Comparison of ENCODE assay signal across 8 cellular contexts in genomic region chr9:98848450-98849149, GRCh38. TPM values are rescaled to one million over a fixed set of nuclear protein-coding genes. Genes with fewer than 3 reads are reported as not detected.
DNase-seq lines count a peak whose midpoint lies in the region; ATAC-seq and TF ChIP-seq lines count a peak whose summit lies in the region.

No MANE protein-coding gene starts in this region.

- H3K27me3 ChIP-seq in liver (ENCODE audit: control insufficient read depth in 4 of 4, insufficient read depth in 4 of 4, low read length in 3 of 4) = no peaks in the 10 kb centered on the region

- intact Hi-C loops in activated CD4-positive, alpha-beta T cell treated with anti-CD3 and anti-CD28 coated beads, Interleukin-2, amount 10 ng/mL, durations not matched to agents 24 days and 14 days (cut with micrococcal nuclease) = loop anchor here (10.0 kb wide), 2 partner anchors 146 to 296 kb away; no protein-coding TSS in a partner anchor

- H3K9me3 Mint-ChIP-seq in activated CD4-positive, alpha-beta T cell treated with anti-CD3 and anti-CD28 coated beads, Interleukin-2, amount 10 ng/mL, durations not matched to agents 24 days and 14 days = no peaks in the 10 kb centered on the region

- no peak overlapping the region for H3K27ac Mint-ChIP-seq in activated CD4-positive, alpha-beta T cell treated with anti-CD3 and anti-CD28 coated beads, Interleukin-2, amount 10 ng/mL, durations not matched to agents 24 days and 14 days

- DNase-seq in AG04449 (ENCODE audit: low read depth, low spot score) (peak; percentile 23), NCI-H510A (lab: John Stamatoyannopoulos, UW) (peak; percentile 32), coronary artery (ENCODE audit: low spot score) (peak; percentile 88)
- peak; percentile 92 for DNase-seq in activated CD4-positive, alpha-beta T cell treated with anti-CD3 and anti-CD28 coated beads, Interleukin-2, amount 10 ng/mL, durations not matched to agents 24 days and 14 days
- DNase-seq in stimulated activated CD4-positive, alpha-beta T cell treated with anti-CD3 and anti-CD28 coated beads, Interleukin-2, amount 100 ng/mL, for 48 hours = peak; percentile 79 to 81

- H3K27me3 Mint-ChIP-seq in activated CD4-positive, alpha-beta T cell treated with anti-CD3 and anti-CD28 coated beads, Interleukin-2, amount 10 ng/mL, durations not matched to agents 24 days and 14 days = no peaks in the 10 kb centered on the region

- peak; percentile 91 for TF ChIP-seq CTCF in AG04449 (IDR thresholded peaks at IDR 0.05; ENCODE audit: insufficient read depth, low read length, missing control alignments)
- TF ChIP-seq CTCF in coronary artery (IDR thresholded peaks at IDR 0.05) = peak; percentile 81
- TF ChIP-seq CTCF in liver (IDR thresholded peaks at IDR 0.05; ENCODE audit: low read depth, low read length, missing input control) = peak; percentile 89

- H3K4me1 Mint-ChIP-seq in activated CD4-positive, alpha-beta T cell treated with anti-CD3 and anti-CD28 coated beads, Interleukin-2, amount 10 ng/mL, durations not matched to agents 24 days and 14 days = peaks cover 15% of the 10 kb centered on the region

- no peaks in the 10 kb centered on the region for H3K9me3 ChIP-seq in liver (ENCODE audit: control insufficient read depth in 4 of 4, low read length in 3 of 4)

- peak overlapping the region; percentile 23 to 40 for H3K9ac ChIP-seq in liver (ENCODE audit: low read depth in 1 of 2, low read length in 2 of 2)

- ATAC-seq in GM18858 (IDR thresholded peaks at IDR 0.05; ENCODE audit: unreplicated experiment) = peak; percentile 84
- peak; percentile 93 for ATAC-seq in HG03159 (IDR thresholded peaks at IDR 0.05; ENCODE audit: unreplicated experiment)

- CTCF ChIA-PET in AG04449 (lab: Yijun Ruan, JAX) = interaction anchor here (0.6 to 13.0 kb wide), 45 partner anchors 9 to 533 kb away, joined by 3 to 245 read pairs (median 4); partner anchors contain the start of gene GALNT12

- H3K4me1 ChIP-seq in liver (ENCODE audit: control insufficient read depth in 4 of 4, insufficient read depth in 4 of 4, low read length in 3 of 4) = peaks cover 0 to 4% (median 0%) of the 10 kb centered on the region in 4 donors

- H3K4me3 Mint-ChIP-seq in activated CD4-positive, alpha-beta T cell treated with anti-CD3 and anti-CD28 coated beads, Interleukin-2, amount 10 ng/mL, durations not matched to agents 24 days and 14 days = no peak overlapping the region

- H3K36me3 ChIP-seq in liver (ENCODE audit: control insufficient read depth in 4 of 4, insufficient read depth in 3 of 4, low read depth in 1 of 4, low read length in 3 of 4) = no peaks in the 10 kb centered on the region

- 24% methylated on average over 16 of the region's 16 CpGs for WGBS in liver

- POLR2A ChIA-PET in AG04449 (lab: Yijun Ruan, JAX) = no interaction called here

- H3K4me3 ChIP-seq in AG04449 (ENCODE audit: low read depth, low read length) = peak overlapping the region; percentile 31
- H3K4me3 ChIP-seq in coronary artery = peak overlapping the region; percentile 67
- peak overlapping the region in 1 of 3 donors; percentile 14 for H3K4me3 ChIP-seq in liver (ENCODE audit: low read depth in 1 of 3, low read length in 3 of 3)

- TF ChIP-seq RAD21 in liver (IDR thresholded peaks at IDR 0.05) = peak; percentile 90 to 98

- H3K27ac ChIP-seq in coronary artery = peak overlapping the region in 1 of 2 donors; percentile 35
- H3K27ac ChIP-seq in liver (ENCODE audit: low read depth in 1 of 2, low read length in 2 of 2) = no peak overlapping the region

- H3K36me3 Mint-ChIP-seq in activated CD4-positive, alpha-beta T cell treated with anti-CD3 and anti-CD28 coated beads, Interleukin-2, amount 10 ng/mL, durations not matched to agents 24 days and 14 days (ENCODE audit: low read depth) = no peaks in the 10 kb centered on the region

TF ChIP-seq in liver, 16 proteins besides CTCF, POLR2A, EP300 and RAD21:
- TF ChIP-seq JUND (IDR thresholded peaks at IDR 0.05) (peak in 1 of 2 donors; percentile 24), TAF1 (conservative IDR thresholded peaks at IDR 0.05) (no peak)

RNA-seq across cellular contexts. Expression of gene GALNT12, which starts 41.1 kb away (rescaled TPM):
- total RNA-seq in activated CD4-positive, alpha-beta T cell treated with anti-CD3 and anti-CD28 coated beads, Interleukin-2, amount 10 ng/mL, durations not matched to agents 24 days and 14 days = 2.8 and 3.6 TPM in 2 replicates
- total RNA-seq in liver = 1 to 10 TPM in 1 of 2 donors, under 1 TPM in 1; 0.25 to 1.4 TPM
- polyA plus RNA-seq in liver = under 1 TPM in 1 of 2 donors, not detected in 1; 0.16 TPM

RNA-seq across cellular contexts. Expression of gene ANKS6, which starts 52.2 kb away (rescaled TPM):
- 13.4 and 13.6 TPM in 2 replicates for total RNA-seq in activated CD4-positive, alpha-beta T cell treated with anti-CD3 and anti-CD28 coated beads, Interleukin-2, amount 10 ng/mL, durations not matched to agents 24 days and 14 days
- total RNA-seq in liver = 1 to 10 TPM; 1.9 to 6.3 TPM
- polyA plus RNA-seq in liver = 1 to 10 TPM; 2.3 to 3.5 TPM

Comparison
In these comparisons a context has a peak if more than half of its experiments do, and no peak if none do; other contexts are left out.
1. DNase-seq: peak in every context shown above with its lines; median percentile 92 in activated CD4-positive, alpha-beta T cell treated with anti-CD3 and anti-CD28 coated beads, Interleukin-2, amount 10 ng/mL, durations not matched to agents 24 days and 14 days; 88 in coronary artery; 80 in stimulated activated CD4-positive, alpha-beta T cell treated with anti-CD3 and anti-CD28 coated beads, Interleukin-2, amount 100 ng/mL, for 48 hours; 32 in NCI-H510A; 23 in AG04449.